In genomic region chr16:28294201-28294600, GRCh38 we compare ENCODE assay signal across 14 cellular contexts. TPM values are rescaled to one million over a fixed set of nuclear protein-coding genes. Genes with fewer than 3 reads are reported as not detected.
DNase-seq lines count a peak whose midpoint lies in the region; ATAC-seq and TF ChIP-seq lines count a peak whose summit lies in the region.
"Had no signal": no experiment of that assay in that cellular context is flagged by ENCODE, and none has a peak within 500 bp of the region (broad histone marks: within the 10 kb centered on the region; RNA-seq: fewer than 3 reads in every experiment).

No MANE protein-coding gene starts in this region.

- no peak for DNase-seq in activated CD4-positive, alpha-beta T cell treated with anti-CD3 and anti-CD28 coated beads for 36 hours
- DNase-seq in activated CD4-positive, alpha-beta T cell treated with anti-CD3 and anti-CD28 coated beads, Interleukin-2, amount 50 U/mL, for 1 hour: no peak
- DNase-seq in NCI-H69 (lab: John Stamatoyannopoulos, UW) (peak; percentile 26), nephron progenitor cell (no peak), posterior vena cava (ENCODE audit: low spot score) (no peak), coronary artery (ENCODE audit: low spot score) (no peak)
- DNase-seq in effector memory CD8-positive, alpha-beta T cell: no peak
- DNase-seq: KG1, left ventricle myocardium superior, NCI-H1436 treated with DMSO at 0.1 percent for 48 hours, NCI-H526 treated with DMSO at 0.1 percent for 48 hours had no signal

- no peak for TF ChIP-seq CTCF in nephron progenitor cell (IDR thresholded peaks at IDR 0.05)
- TF ChIP-seq CTCF in coronary artery (IDR thresholded peaks at IDR 0.05): no peak

- H3K36me3 Mint-ChIP-seq in activated CD4-positive, alpha-beta T cell treated with anti-CD3 and anti-CD28 coated beads for 36 hours (ENCODE audit: low read depth): no peaks in the 10 kb centered on the region
- peaks cover 15% of the 10 kb centered on the region for H3K36me3 Mint-ChIP-seq in effector memory CD8-positive, alpha-beta T cell (ENCODE audit: insufficient read depth)
- H3K36me3 Mint-ChIP-seq in nephron progenitor cell (ENCODE audit: low read depth): peaks cover 21% of the 10 kb centered on the region

- H3K27ac Mint-ChIP-seq in activated CD4-positive, alpha-beta T cell treated with anti-CD3 and anti-CD28 coated beads for 36 hours: peak overlapping the region; percentile 14
- H3K27ac Mint-ChIP-seq in effector memory CD8-positive, alpha-beta T cell: peak overlapping the region; percentile 86 to 92
- no peak overlapping the region for H3K27ac Mint-ChIP-seq in nephron progenitor cell

- peaks cover 62% of the 10 kb centered on the region for H3K4me1 Mint-ChIP-seq in activated CD4-positive, alpha-beta T cell treated with anti-CD3 and anti-CD28 coated beads for 36 hours
- peaks cover 58 to 65% of the 10 kb centered on the region in 2 donors for H3K4me1 Mint-ChIP-seq in effector memory CD8-positive, alpha-beta T cell (ENCODE audit: low read depth in 2 of 2)
- H3K4me1 Mint-ChIP-seq in nephron progenitor cell: peaks cover 49% of the 10 kb centered on the region

- H3K27me3 Mint-ChIP-seq in activated CD4-positive, alpha-beta T cell treated with anti-CD3 and anti-CD28 coated beads for 36 hours: no peaks in the 10 kb centered on the region
- no peaks in the 10 kb centered on the region for H3K27me3 Mint-ChIP-seq in effector memory CD8-positive, alpha-beta T cell
- no peaks in the 10 kb centered on the region for H3K27me3 Mint-ChIP-seq in nephron progenitor cell (ENCODE audit: low read depth, poor library complexity)

- peak overlapping the region; percentile 68 for H3K4me3 Mint-ChIP-seq in activated CD4-positive, alpha-beta T cell treated with anti-CD3 and anti-CD28 coated beads for 36 hours
- peak overlapping the region; percentile 91 to 94 for H3K4me3 Mint-ChIP-seq in effector memory CD8-positive, alpha-beta T cell
- peak overlapping the region; percentile 93 for H3K4me3 Mint-ChIP-seq in nephron progenitor cell

- POLR2A ChIA-PET in activated CD4-positive, alpha-beta T cell treated with anti-CD3 and anti-CD28 coated beads for 36 hours (lab: Charles Lee): interaction anchor here (1.4 kb wide), 1 partner anchor 14 kb away, joined by 4 read pairs; no protein-coding TSS in a partner anchor

- ATAC-seq in activated CD4-positive, alpha-beta T cell treated with anti-CD3 and anti-CD28 coated beads for 36 hours: no peak
- ATAC-seq in effector memory CD8-positive, alpha-beta T cell (replicated peaks): no peak
- no peak for ATAC-seq in HG03097 (IDR thresholded peaks at IDR 0.05; ENCODE audit: low FRiP score, unreplicated experiment)
- ATAC-seq: left ventricle myocardium superior, pancreas had no signal

- H3K27ac ChIP-seq in coronary artery: no peak overlapping the region
- H3K27ac ChIP-seq: pancreas had no signal

- no peak overlapping the region for H3K4me3 ChIP-seq in coronary artery

- no peaks in the 10 kb centered on the region for H3K9me3 Mint-ChIP-seq in activated CD4-positive, alpha-beta T cell treated with anti-CD3 and anti-CD28 coated beads for 36 hours (ENCODE audit: low read depth)
- no peaks in the 10 kb centered on the region for H3K9me3 Mint-ChIP-seq in effector memory CD8-positive, alpha-beta T cell
- no peaks in the 10 kb centered on the region for H3K9me3 Mint-ChIP-seq in nephron progenitor cell

- intact Hi-C loops in activated CD4-positive, alpha-beta T cell treated with anti-CD3 and anti-CD28 coated beads for 36 hours (cut with DNase I, micrococcal nuclease): loop anchor here (2.0 to 5.0 kb wide), 5 partner anchors 15 to 1513 kb away; partner anchors contain the start of gene MAZ (in 1 of the 2)
- intact Hi-C loops in posterior vena cava (cut with DNase I): no loop called here

- CTCF ChIA-PET in activated CD4-positive, alpha-beta T cell treated with anti-CD3 and anti-CD28 coated beads for 36 hours (lab: Charles Lee): interaction anchor here (0.6 to 0.7 kb wide), 3 partner anchors 15 to 200 kb away, joined by 3 read pairs; partner anchors contain the start of gene APOBR

RNA-seq across cellular contexts. Expression of gene SBK1, which starts 1.9 kb away (rescaled TPM):
- total RNA-seq in activated CD4-positive, alpha-beta T cell treated with anti-CD3 and anti-CD28 coated beads for 36 hours: 1 to 10 TPM; 6.5 to 6.6 TPM
- under 1 TPM; 0.05 to 0.09 TPM for total RNA-seq in posterior vena cava
- total RNA-seq: RPMI7951 had no signal

Comparison
In these comparisons a context has a peak if more than half of its experiments do, and no peak if none do; other contexts are left out.
1. RNA of gene SBK1, which starts 1.9 kb away (total RNA-seq): 6.5 to 6.6 TPM in activated CD4-positive, alpha-beta T cell treated with anti-CD3 and anti-CD28 coated beads for 36 hours; 0.05 to 0.09 TPM in posterior vena cava; every median in the first group is over 4 times any median in the second.
2. intact Hi-C loops: an anchor here in activated CD4-positive, alpha-beta T cell treated with anti-CD3 and anti-CD28 coated beads for 36 hours (2.0 to 5.0 kb wide); none called in posterior vena cava.
3. Peak in every context shown above with its lines, with median percentiles within 50 percentile points of each other: H3K4me3 Mint-ChIP-seq.